Comparison of ENCODE assay signal across 1 cellular context in the genomic region with DNA sequence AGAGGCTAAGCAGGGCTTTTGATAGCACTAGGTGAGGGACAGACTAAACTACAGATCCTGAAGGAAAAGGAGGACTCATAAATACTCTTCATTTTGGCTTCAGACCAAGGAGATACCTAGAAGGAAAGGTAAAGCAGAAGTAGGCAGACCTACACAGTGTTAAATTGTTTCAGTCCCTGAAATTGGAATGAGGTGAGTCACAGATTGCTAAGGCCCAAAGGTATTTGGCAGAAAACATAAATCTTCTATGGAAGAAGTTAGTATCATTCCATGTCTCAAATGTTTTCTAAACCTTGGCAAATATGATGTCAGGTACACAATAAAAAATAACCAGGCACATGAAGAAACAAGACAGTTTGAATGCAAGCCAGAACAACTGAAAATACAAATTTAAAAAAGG.
TF ChIP-seq lines count a peak whose summit lies in the region.

No MANE protein-coding gene starts in this region.

TF ChIP-seq in HCT116, 20 proteins besides CTCF, POLR2A, EP300 and RAD21 (continued from another document):
- TF ChIP-seq, protein P1, sequence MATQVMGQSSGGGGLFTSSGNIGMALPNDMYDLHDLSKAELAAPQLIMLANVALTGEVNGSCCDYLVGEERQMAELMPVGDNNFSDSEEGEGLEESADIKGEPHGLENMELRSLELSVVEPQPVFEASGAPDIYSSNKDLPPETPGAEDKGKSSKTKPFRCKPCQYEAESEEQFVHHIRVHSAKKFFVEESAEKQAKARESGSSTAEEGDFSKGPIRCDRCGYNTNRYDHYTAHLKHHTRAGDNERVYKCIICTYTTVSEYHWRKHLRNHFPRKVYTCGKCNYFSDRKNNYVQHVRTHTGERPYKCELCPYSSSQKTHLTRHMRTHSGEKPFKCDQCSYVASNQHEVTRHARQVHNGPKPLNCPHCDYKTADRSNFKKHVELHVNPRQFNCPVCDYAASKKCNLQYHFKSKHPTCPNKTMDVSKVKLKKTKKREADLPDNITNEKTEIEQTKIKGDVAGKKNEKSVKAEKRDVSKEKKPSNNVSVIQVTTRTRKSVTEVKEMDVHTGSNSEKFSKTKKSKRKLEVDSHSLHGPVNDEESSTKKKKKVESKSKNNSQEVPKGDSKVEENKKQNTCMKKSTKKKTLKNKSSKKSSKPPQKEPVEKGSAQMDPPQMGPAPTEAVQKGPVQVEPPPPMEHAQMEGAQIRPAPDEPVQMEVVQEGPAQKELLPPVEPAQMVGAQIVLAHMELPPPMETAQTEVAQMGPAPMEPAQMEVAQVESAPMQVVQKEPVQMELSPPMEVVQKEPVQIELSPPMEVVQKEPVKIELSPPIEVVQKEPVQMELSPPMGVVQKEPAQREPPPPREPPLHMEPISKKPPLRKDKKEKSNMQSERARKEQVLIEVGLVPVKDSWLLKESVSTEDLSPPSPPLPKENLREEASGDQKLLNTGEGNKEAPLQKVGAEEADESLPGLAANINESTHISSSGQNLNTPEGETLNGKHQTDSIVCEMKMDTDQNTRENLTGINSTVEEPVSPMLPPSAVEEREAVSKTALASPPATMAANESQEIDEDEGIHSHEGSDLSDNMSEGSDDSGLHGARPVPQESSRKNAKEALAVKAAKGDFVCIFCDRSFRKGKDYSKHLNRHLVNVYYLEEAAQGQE (IDR thresholded peaks at IDR 0.05; ENCODE audit: low read depth): no peak
- peak; percentile 79 for TF ChIP-seq JUND (IDR thresholded peaks at IDR 0.05)
- peak; percentile 69 for TF ChIP-seq CBX3 (IDR thresholded peaks at IDR 0.05; ENCODE audit: low read depth)
- peak; percentile 57; the same call in 1 of the 2 replicates for TF ChIP-seq SRF (IDR thresholded peaks at IDR 0.05; ENCODE audit: low read depth)
- TF ChIP-seq, protein P2, sequence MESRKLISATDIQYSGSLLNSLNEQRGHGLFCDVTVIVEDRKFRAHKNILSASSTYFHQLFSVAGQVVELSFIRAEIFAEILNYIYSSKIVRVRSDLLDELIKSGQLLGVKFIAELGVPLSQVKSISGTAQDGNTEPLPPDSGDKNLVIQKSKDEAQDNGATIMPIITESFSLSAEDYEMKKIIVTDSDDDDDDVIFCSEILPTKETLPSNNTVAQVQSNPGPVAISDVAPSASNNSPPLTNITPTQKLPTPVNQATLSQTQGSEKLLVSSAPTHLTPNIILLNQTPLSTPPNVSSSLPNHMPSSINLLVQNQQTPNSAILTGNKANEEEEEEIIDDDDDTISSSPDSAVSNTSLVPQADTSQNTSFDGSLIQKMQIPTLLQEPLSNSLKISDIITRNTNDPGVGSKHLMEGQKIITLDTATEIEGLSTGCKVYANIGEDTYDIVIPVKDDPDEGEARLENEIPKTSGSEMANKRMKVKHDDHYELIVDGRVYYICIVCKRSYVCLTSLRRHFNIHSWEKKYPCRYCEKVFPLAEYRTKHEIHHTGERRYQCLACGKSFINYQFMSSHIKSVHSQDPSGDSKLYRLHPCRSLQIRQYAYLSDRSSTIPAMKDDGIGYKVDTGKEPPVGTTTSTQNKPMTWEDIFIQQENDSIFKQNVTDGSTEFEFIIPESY (IDR thresholded peaks at IDR 0.05; ENCODE audit: extremely low read depth, insufficient replicate concordance, low read length): no peak
- TF ChIP-seq TCF7L2 (IDR thresholded peaks at IDR 0.05; ENCODE audit: borderline replicate concordance, extremely low read depth, insufficient read depth, insufficient read length): no peak
- peak; percentile 41; the same call in 1 of the 2 replicates for TF ChIP-seq CEBPB (IDR thresholded peaks at IDR 0.05; ENCODE audit: low read depth)
- peak; percentile 81 for TF ChIP-seq FOSL1 (IDR thresholded peaks at IDR 0.05; ENCODE audit: low read depth)
- no peak for TF ChIP-seq ZFX (IDR thresholded peaks at IDR 0.05)
- no peak for TF ChIP-seq ZNF274 (IDR thresholded peaks at IDR 0.05; ENCODE audit: low read depth, low read length)
- TF ChIP-seq SP1 (IDR thresholded peaks at IDR 0.05; ENCODE audit: low read depth): peak; percentile 61
- TF ChIP-seq EGR1 (IDR thresholded peaks at IDR 0.05; ENCODE audit: low read depth): no peak
- no peak for TF ChIP-seq ELF1 (IDR thresholded peaks at IDR 0.05; ENCODE audit: borderline replicate concordance, low read depth)
- no peak for TF ChIP-seq SIN3A (IDR thresholded peaks at IDR 0.05; ENCODE audit: low read depth)
- no peak for TF ChIP-seq YY1 (IDR thresholded peaks at IDR 0.05; ENCODE audit: extremely low read depth, insufficient replicate concordance, low read depth, low read length)
TF ChIP-seq in HCT116: peak in this region for 6.
